11 cellular contexts compared by ENCODE assay signal in the genomic region with DNA sequence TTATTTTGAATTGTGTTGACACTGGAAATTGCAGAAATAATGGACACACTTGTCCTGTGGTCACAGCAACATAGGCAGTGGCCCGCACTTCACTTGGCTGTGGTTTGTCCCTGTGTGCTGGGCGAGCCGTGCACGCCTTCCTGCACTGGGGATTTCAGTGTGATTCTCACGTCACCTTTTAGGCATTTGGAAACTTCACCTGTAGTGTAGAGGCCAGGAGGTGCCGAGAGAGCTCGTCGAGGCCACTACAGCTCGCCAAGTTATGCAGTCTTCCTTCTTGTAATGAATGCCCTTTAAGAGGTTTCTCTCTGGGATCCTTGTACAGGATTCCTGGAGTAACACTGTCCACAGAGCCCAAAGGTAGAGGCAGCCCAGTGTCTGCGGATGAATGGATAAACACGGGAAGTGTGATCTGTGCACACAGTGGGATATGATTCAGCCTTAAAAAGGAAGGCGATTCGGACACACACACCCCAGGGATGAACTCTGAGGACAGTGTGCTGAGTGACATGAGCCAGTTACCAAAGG. TPM values are rescaled to one million over a fixed set of nuclear protein-coding genes. Genes with fewer than 3 reads are reported as not detected.
DNase-seq lines count a peak whose midpoint lies in the region; ATAC-seq and TF ChIP-seq lines count a peak whose summit lies in the region.
"Had no signal": no experiment of that assay in that cellular context is flagged by ENCODE, and none has a peak within 500 bp of the region (broad histone marks: within the 10 kb centered on the region; RNA-seq: fewer than 3 reads in every experiment).

No MANE protein-coding gene starts in this region.

- no peak overlapping the region for H3K4me3 ChIP-seq in GM12865 (ENCODE audit: low read depth, low read length)
- no peak overlapping the region for H3K4me3 ChIP-seq in gastrocnemius medialis

- TF ChIP-seq CTCF in GM12865 (IDR thresholded peaks at IDR 0.05; ENCODE audit: insufficient read depth, low read depth, low read length, missing control alignments) (no peak), gastrocnemius medialis (IDR thresholded peaks at IDR 0.05 in 4 of 5, conservative IDR thresholded peaks at IDR 0.05 in 1 of 5) (no peak)

- H3K27me3 ChIP-seq in gastrocnemius medialis: no peaks in the 10 kb centered on the region

- ATAC-seq in esophagus mucosa (peak; percentile 42), gastrocnemius medialis (no peak)

- H3K27ac ChIP-seq in gastrocnemius medialis: peak overlapping the region; percentile 76 to 82 (median 80)

- H3K9me3 ChIP-seq in gastrocnemius medialis: no peaks in the 10 kb centered on the region

- peak; percentile 22 for DNase-seq in GM12865 (ENCODE audit: low read depth)
- DNase-seq in SW480 (ENCODE audit: low spot score): peak; percentile 75
- DNase-seq in gastrocnemius medialis: no peak
- DNase-seq in epidermal melanocyte (ENCODE audit: insufficient read length, low spot score): no peak
- DNase-seq in putamen (ENCODE audit: low spot score): no peak
- DNase-seq in posterior vena cava (ENCODE audit: low spot score): no peak
- no peak for DNase-seq in T-helper 9 cell
- DNase-seq: NCI-H1436 treated with DMSO at 0.1 percent for 48 hours had no signal

- H3K36me3 ChIP-seq in gastrocnemius medialis: peaks cover 0 to 9% of the 10 kb centered on the region in 2 donors

- TF ChIP-seq POLR2A in gastrocnemius medialis (IDR thresholded peaks at IDR 0.05): no peak

- intact Hi-C loops in gastrocnemius medialis (cut with DNase I; ENCODE audit: low total_unique reads): no loop called here
- intact Hi-C loops in posterior vena cava (cut with DNase I): no loop called here

- in situ Hi-C loops in gastrocnemius medialis (cut with MboI; ENCODE audit: low sequenced_read_pairs in 4 of 4): no loop called here

- H3K4me1 ChIP-seq in gastrocnemius medialis: peaks cover 24 to 32% of the 10 kb centered on the region in 2 donors

RNA-seq across cellular contexts. Expression of a gene that starts 14.7 kb away (rescaled TPM):
- total RNA-seq in esophagus mucosa: 11.1 TPM
- 1 to 10 TPM; 3.5 to 6.6 (median 4.8) TPM for total RNA-seq in gastrocnemius medialis
- total RNA-seq in posterior vena cava: 10 to 100 TPM in 1 of 2 donors, 1 to 10 TPM in 1; 8.7 to 10.9 TPM

RNA-seq across cellular contexts. Expression of a gene that starts 34.9 kb away (rescaled TPM):
- total RNA-seq in esophagus mucosa (296 TPM), gastrocnemius medialis (100 to 1,000 TPM; 285 to 440 (median 334) TPM), posterior vena cava (100 to 1,000 TPM; 178 to 191 TPM)

RNA-seq across cellular contexts. Expression of a gene that starts 43.5 kb away (rescaled TPM):
- total RNA-seq in esophagus mucosa (71.9 TPM), gastrocnemius medialis (100 to 1,000 TPM; 329 to 469 (median 435) TPM), posterior vena cava (100 to 1,000 TPM in 1 of 2 donors, 10 to 100 TPM in 1; 95.0 to 100 TPM)

RNA-seq across cellular contexts. Expression of a gene that starts 44.0 kb away (rescaled TPM):
- total RNA-seq in esophagus mucosa (not detected), gastrocnemius medialis (1 to 10 TPM in 2 of 4 donors, not detected in 2; 1.7 to 5.2 TPM), posterior vena cava (1 to 10 TPM; 1.4 TPM)
- total RNA-seq: dermis blood vessel endothelial cell, mononuclear cell had no signal

RNA-seq across cellular contexts. Expression of a gene that starts 48.9 kb away (rescaled TPM):
- total RNA-seq in esophagus mucosa: 1.3 TPM
- total RNA-seq in gastrocnemius medialis: 1 to 10 TPM in 3 of 4 donors, under 1 TPM in 1; 0.95 to 2.3 (median 1.7) TPM
- 1 to 10 TPM; 1.5 to 2.4 TPM for total RNA-seq in posterior vena cava

Comparison
In these comparisons a context has a peak if more than half of its experiments do, and no peak if none do; other contexts are left out.
1. DNase-seq: peak in GM12865 (single experiment) and SW480 (single experiment); none in gastrocnemius medialis (0 of 2), epidermal melanocyte (single experiment), putamen (single experiment), posterior vena cava (single experiment) and T-helper 9 cell (single experiment).